8 cellular contexts compared by ENCODE assay signal in genomic region chr15:90956551-90957104, GRCh38. TPM values are rescaled to one million over a fixed set of nuclear protein-coding genes. Genes with fewer than 3 reads are reported as not detected.
DNase-seq lines count a peak whose midpoint lies in the region; ATAC-seq and TF ChIP-seq lines count a peak whose summit lies in the region.

No MANE protein-coding gene starts in this region.

- peaks cover 2% of the 10 kb centered on the region for H3K4me1 Mint-ChIP-seq in endothelial cell (ENCODE audit: unreplicated experiment)

- H3K9me3 ChIP-seq in mesodermal cell (ENCODE audit: control insufficient read depth, low read length): no peaks in the 10 kb centered on the region

- WGBS in mesodermal cell (ENCODE audit: insufficient coverage in 2 of 2), 2 experiments: 2% methylated on average over 41 to 45 of the region's 50 CpGs

- H3K36me3 Mint-ChIP-seq in endothelial cell (ENCODE audit: low read depth, unreplicated experiment): peaks cover 18% of the 10 kb centered on the region

- H3K27me3 Mint-ChIP-seq in endothelial cell (ENCODE audit: unreplicated experiment): peaks cover 12% of the 10 kb centered on the region

- H3K27ac ChIP-seq in mesodermal cell (ENCODE audit: low read depth, low read length, severe bottlenecking): no peak overlapping the region

- peaks cover 12% of the 10 kb centered on the region for H3K4me1 ChIP-seq in mesodermal cell (ENCODE audit: control insufficient read depth, insufficient read depth, low read length, poor library complexity, severe bottlenecking)

- no peak for ATAC-seq in HG02798 (IDR thresholded peaks at IDR 0.05; ENCODE audit: poor library complexity, unreplicated experiment)

- peak overlapping the region; percentile 53 for H3K4me3 ChIP-seq in mesodermal cell (ENCODE audit: extremely low read depth, insufficient read depth, low read length, poor library complexity, severe bottlenecking)

- no peaks in the 10 kb centered on the region for H3K9me3 Mint-ChIP-seq in endothelial cell (ENCODE audit: unreplicated experiment)

- H3K27ac Mint-ChIP-seq in endothelial cell (ENCODE audit: unreplicated experiment): no peak overlapping the region

- H3K4me3 Mint-ChIP-seq in endothelial cell (ENCODE audit: unreplicated experiment): no peak overlapping the region

- TF ChIP-seq CTCF in endothelial cell (IDR thresholded peaks at IDR 0.05; ENCODE audit: unreplicated experiment): peak; percentile 95

- DNase-seq in SIG-M5 treated with dmso at 0.1 percent for 504 hours (lab: John Stamatoyannopoulos, UW; ENCODE audit: unreplicated experiment) (peak; percentile 42), SIG-M5 (lab: John Stamatoyannopoulos, UW) (no peak), NCI-H526 treated with DMSO at 0.1 percent for 48 hours (lab: John Stamatoyannopoulos, UW) (peak; percentile 72), activated T-cell treated with anti-CD3 and anti-CD28 coated beads for 1 hour (ENCODE audit: low read depth) (peak; percentile 54), endothelial cell (ENCODE audit: low spot score) (peak; percentile 96)
- peak; percentile 44 for DNase-seq in stimulated activated CD8-positive, alpha-beta memory T cell treated with anti-CD3 and anti-CD28 coated beads, Interleukin-15, amount 100 ng/mL, for 24 hours (ENCODE audit: low read depth)

- peaks cover 43% of the 10 kb centered on the region for H3K36me3 ChIP-seq in mesodermal cell (ENCODE audit: control insufficient read depth, insufficient read depth, low read length)

RNA-seq across cellular contexts. Expression of gene RCCD1, which starts 1.9 kb away (rescaled TPM):
- total RNA-seq in endothelial cell (ENCODE audit: unreplicated experiment): 5.2 TPM
- polyA plus RNA-seq in mesodermal cell (2013, experiment 1 of 2): 10.6 TPM
- polyA plus RNA-seq in mesodermal cell (2013, experiment 2 of 2): 10.4 TPM

RNA-seq across cellular contexts. Expression of gene UNC45A, which starts 21.5 kb away (rescaled TPM):
- 102 TPM for total RNA-seq in endothelial cell (ENCODE audit: unreplicated experiment)
- polyA plus RNA-seq in mesodermal cell (2013, experiment 1 of 2): 74.7 TPM
- 62.6 TPM for polyA plus RNA-seq in mesodermal cell (2013, experiment 2 of 2)

RNA-seq across cellular contexts. Expression of gene HDDC3, which starts 24.3 kb away (rescaled TPM):
- 14.5 TPM for total RNA-seq in endothelial cell (ENCODE audit: unreplicated experiment)
- polyA plus RNA-seq in mesodermal cell (2013, experiment 1 of 2): 16.3 TPM
- 13.4 TPM for polyA plus RNA-seq in mesodermal cell (2013, experiment 2 of 2)

RNA-seq across cellular contexts. Expression of gene PRC1, which starts 37.7 kb away (rescaled TPM):
- total RNA-seq in endothelial cell (ENCODE audit: unreplicated experiment): 19.5 TPM
- 123 TPM for polyA plus RNA-seq in mesodermal cell (2013, experiment 1 of 2)
- polyA plus RNA-seq in mesodermal cell (2013, experiment 2 of 2): 124 TPM

RNA-seq across cellular contexts. Expression of gene MAN2A2, which starts 53.5 kb away (rescaled TPM):
- 72.2 TPM for total RNA-seq in endothelial cell (ENCODE audit: unreplicated experiment)
- polyA plus RNA-seq in mesodermal cell (2013, experiment 1 of 2): 18.8 TPM
- 27.2 TPM for polyA plus RNA-seq in mesodermal cell (2013, experiment 2 of 2)
